Comparison of ENCODE assay signal across 1 cellular context in the genomic region with DNA sequence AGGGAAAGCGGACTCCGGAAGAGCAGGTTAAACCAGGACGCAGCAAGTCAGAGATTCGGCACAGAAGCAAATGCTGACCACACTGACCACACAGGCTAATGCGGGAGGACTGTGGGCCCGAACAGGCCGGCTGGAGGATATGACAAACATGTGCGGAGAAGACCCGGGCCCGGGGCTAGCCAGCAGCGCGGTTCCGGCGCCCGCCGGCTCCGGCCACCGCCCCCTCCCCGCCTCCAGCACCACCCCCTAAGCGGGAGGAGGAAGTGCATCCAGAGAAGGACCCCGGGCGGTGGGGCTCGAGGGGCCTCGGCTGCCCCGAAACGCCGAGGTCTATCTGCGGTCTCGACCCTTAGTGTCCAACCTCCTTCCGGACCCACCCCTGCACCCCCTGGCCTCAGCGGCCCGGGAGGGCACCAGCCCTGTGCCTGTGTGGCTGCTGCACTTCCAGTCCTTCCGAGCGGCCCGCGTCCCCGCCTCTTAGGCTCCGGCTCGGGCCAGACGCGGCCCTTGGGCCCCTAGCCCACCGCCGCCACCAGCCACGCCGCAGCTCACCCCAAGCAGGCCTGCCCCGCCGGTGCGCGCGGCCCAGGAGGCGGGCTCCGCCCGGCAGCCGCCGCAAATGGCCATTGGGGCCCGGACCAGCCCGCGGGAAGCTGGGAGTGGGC.
TF ChIP-seq lines count a peak whose summit lies in the region.

No MANE protein-coding gene starts in this region.

TF ChIP-seq in K562, 482 proteins besides CTCF, POLR2A, EP300 and RAD21 (continued from another document and continues in another):
- TF ChIP-seq ETV6 (IDR thresholded peaks at IDR 0.05; ENCODE audit: borderline replicate concordance in 1 of 2, low read depth in 2 of 2, low read length in 1 of 2) (no peak), ETV6 (CRISPR knock-in tag; IDR thresholded peaks at IDR 0.05; ENCODE audit: borderline replicate concordance) (no peak), CCNT2 (IDR thresholded peaks at IDR 0.05; ENCODE audit: borderline replicate concordance, extremely low read depth, insufficient read length, low read depth, low read length) (peak; percentile 79), ZBTB7A (IDR thresholded peaks at IDR 0.05; ENCODE audit: borderline replicate concordance, control insufficient read depth, low read depth, low read length) (peak; percentile 95), ELF1 (tag; IDR thresholded peaks at IDR 0.05) (peak; percentile 2; the same call in 1 of the 2 replicates), FOXM1 (IDR thresholded peaks at IDR 0.05; ENCODE audit: low read depth) (no peak), FOXM1 (CRISPR knock-in tag; IDR thresholded peaks at IDR 0.05; ENCODE audit: low read depth) (no peak), RAD51 (IDR thresholded peaks at IDR 0.05; ENCODE audit: borderline replicate concordance, low read depth) (no peak), SMARCE1 (IDR thresholded peaks at IDR 0.05) (no peak), LARP7 (IDR thresholded peaks at IDR 0.05) (no peak), CREB1 (IDR thresholded peaks at IDR 0.05) (no peak), CREB1 (CRISPR knock-in tag; IDR thresholded peaks at IDR 0.05) (no peak), ZNF384 (IDR thresholded peaks at IDR 0.05; ENCODE audit: low read depth, low read length) (no peak), NFYB (IDR thresholded peaks at IDR 0.05; ENCODE audit: extremely low read depth, insufficient read length) (no peak), TEAD1 (CRISPR knock-in tag; IDR thresholded peaks at IDR 0.05) (peak in 1 of 2 experiments; percentile 16; a peak in 1 of 4 replicates), HNRNPL (IDR thresholded peaks at IDR 0.05; ENCODE audit: low read depth, low read length) (peak; percentile 69; the same call in 1 of the 2 replicates), SRSF1 (IDR thresholded peaks at IDR 0.05; ENCODE audit: low read depth, low read length) (no peak), ZEB2 (IDR thresholded peaks at IDR 0.05) (no peak), ZNF408 (CRISPR knock-in tag; IDR thresholded peaks at IDR 0.05; ENCODE audit: low read depth) (no peak), SOX6 (IDR thresholded peaks at IDR 0.05) (no peak), ILK (tag; IDR thresholded peaks at IDR 0.05; ENCODE audit: borderline replicate concordance, low read depth) (no peak), LCOR (CRISPR knock-in tag; IDR thresholded peaks at IDR 0.05) (no peak), MAFK (IDR thresholded peaks at IDR 0.05; ENCODE audit: low read length) (no peak), ZNF57 (CRISPR knock-in tag; IDR thresholded peaks at IDR 0.05) (no peak), GTF2F1 (IDR thresholded peaks at IDR 0.05; ENCODE audit: low read depth, low read length) (0 out of 2 replicates have a peak, but pooled peaks have one; percentile 17), FOXK2 (conservative IDR thresholded peaks at IDR 0.05 in 1 of 2, IDR thresholded peaks at IDR 0.05 in 1 of 2; ENCODE audit: low read depth in 2 of 2) (0 out of 4 replicates have a peak, but pooled peaks have one; percentile 0 to 24), TEAD4 (IDR thresholded peaks at IDR 0.05; ENCODE audit: low read length) (no peak), TEAD4 (CRISPR knock-in tag; IDR thresholded peaks at IDR 0.05; ENCODE audit: borderline replicate concordance) (no peak), SUPT5H (IDR thresholded peaks at IDR 0.05) (peak; percentile 74), CAMTA2 (CRISPR knock-in tag; conservative IDR thresholded peaks at IDR 0.05) (no peak), FOXJ2 (tag; IDR thresholded peaks at IDR 0.05) (no peak), CXXC5 (CRISPR knock-in tag; IDR thresholded peaks at IDR 0.05) (peak; percentile 30), RBM22 (IDR thresholded peaks at IDR 0.05; ENCODE audit: low read depth, low read length, poor library complexity, severe bottlenecking) (peak; percentile 51), MCM3 (IDR thresholded peaks at IDR 0.05) (no peak), SPI1 (IDR thresholded peaks at IDR 0.05; ENCODE audit: borderline replicate concordance, low read depth, low read length) (peak; percentile 83), ELF2 (CRISPR knock-in tag; IDR thresholded peaks at IDR 0.05) (no peak), ATF1 (CRISPR knock-in tag; IDR thresholded peaks at IDR 0.05) (no peak), ATF1 (tag; IDR thresholded peaks at IDR 0.05) (0 out of 2 replicates have a peak, but pooled peaks have one; percentile 7), SIRT6 (IDR thresholded peaks at IDR 0.05; ENCODE audit: low read depth, low read length) (no peak), HOXB6 (CRISPR knock-in tag; IDR thresholded peaks at IDR 0.05; ENCODE audit: borderline replicate concordance) (no peak), TBP (optimal IDR thresholded peaks at IDR 0.05; ENCODE audit: low read depth, low read length) (peak; percentile 32), POLR2B (IDR thresholded peaks at IDR 0.05; ENCODE audit: low read depth, partially characterized antibody) (peak; percentile 57)
- TF ChIP-seq, protein P1, sequence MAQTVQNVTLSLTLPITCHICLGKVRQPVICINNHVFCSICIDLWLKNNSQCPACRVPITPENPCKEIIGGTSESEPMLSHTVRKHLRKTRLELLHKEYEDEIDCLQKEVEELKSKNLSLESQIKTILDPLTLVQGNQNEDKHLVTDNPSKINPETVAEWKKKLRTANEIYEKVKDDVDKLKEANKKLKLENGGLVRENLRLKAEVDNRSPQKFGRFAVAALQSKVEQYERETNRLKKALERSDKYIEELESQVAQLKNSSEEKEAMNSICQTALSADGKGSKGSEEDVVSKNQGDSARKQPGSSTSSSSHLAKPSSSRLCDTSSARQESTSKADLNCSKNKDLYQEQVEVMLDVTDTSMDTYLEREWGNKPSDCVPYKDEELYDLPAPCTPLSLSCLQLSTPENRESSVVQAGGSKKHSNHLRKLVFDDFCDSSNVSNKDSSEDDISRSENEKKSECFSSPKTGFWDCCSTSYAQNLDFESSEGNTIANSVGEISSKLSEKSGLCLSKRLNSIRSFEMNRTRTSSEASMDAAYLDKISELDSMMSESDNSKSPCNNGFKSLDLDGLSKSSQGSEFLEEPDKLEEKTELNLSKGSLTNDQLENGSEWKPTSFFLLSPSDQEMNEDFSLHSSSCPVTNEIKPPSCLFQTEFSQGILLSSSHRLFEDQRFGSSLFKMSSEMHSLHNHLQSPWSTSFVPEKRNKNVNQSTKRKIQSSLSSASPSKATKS (CRISPR knock-in tag; IDR thresholded peaks at IDR 0.05): no peak
- TF ChIP-seq, protein P2, sequence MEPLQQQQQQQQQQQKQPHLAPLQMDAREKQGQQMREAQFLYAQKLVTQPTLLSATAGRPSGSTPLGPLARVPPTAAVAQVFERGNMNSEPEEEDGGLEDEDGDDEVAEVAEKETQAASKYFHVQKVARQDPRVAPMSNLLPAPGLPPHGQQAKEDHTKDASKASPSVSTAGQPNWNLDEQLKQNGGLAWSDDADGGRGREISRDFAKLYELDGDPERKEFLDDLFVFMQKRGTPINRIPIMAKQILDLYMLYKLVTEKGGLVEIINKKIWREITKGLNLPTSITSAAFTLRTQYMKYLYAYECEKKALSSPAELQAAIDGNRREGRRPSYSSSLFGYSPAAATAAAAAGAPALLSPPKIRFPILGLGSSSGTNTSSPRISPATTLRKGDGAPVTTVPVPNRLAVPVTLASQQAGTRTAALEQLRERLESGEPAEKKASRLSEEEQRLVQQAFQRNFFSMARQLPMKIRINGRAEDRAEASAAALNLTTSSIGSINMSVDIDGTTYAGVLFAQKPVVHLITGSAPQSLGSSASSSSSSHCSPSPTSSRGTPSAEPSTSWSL (CRISPR knock-in tag; IDR thresholded peaks at IDR 0.05; ENCODE audit: borderline replicate concordance): no peak
- TF ChIP-seq, protein P3, sequence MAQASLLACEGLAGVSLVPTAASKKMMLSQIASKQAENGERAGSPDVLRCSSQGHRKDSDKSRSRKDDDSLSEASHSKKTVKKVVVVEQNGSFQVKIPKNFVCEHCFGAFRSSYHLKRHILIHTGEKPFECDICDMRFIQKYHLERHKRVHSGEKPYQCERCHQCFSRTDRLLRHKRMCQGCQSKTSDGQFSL (CRISPR knock-in tag; IDR thresholded peaks at IDR 0.05): no peak; the same call in none of the 2 replicates
- TF ChIP-seq, protein P3 (tag; IDR thresholded peaks at IDR 0.05): no peak; a peak in 1 of 4 replicates
- TF ChIP-seq, protein P4, sequence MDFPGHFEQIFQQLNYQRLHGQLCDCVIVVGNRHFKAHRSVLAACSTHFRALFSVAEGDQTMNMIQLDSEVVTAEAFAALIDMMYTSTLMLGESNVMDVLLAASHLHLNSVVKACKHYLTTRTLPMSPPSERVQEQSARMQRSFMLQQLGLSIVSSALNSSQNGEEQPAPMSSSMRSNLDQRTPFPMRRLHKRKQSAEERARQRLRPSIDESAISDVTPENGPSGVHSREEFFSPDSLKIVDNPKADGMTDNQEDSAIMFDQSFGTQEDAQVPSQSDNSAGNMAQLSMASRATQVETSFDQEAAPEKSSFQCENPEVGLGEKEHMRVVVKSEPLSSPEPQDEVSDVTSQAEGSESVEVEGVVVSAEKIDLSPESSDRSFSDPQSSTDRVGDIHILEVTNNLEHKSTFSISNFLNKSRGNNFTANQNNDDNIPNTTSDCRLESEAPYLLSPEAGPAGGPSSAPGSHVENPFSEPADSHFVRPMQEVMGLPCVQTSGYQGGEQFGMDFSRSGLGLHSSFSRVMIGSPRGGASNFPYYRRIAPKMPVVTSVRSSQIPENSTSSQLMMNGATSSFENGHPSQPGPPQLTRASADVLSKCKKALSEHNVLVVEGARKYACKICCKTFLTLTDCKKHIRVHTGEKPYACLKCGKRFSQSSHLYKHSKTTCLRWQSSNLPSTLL (IDR thresholded peaks at IDR 0.05): no peak
- TF ChIP-seq, protein P5, sequence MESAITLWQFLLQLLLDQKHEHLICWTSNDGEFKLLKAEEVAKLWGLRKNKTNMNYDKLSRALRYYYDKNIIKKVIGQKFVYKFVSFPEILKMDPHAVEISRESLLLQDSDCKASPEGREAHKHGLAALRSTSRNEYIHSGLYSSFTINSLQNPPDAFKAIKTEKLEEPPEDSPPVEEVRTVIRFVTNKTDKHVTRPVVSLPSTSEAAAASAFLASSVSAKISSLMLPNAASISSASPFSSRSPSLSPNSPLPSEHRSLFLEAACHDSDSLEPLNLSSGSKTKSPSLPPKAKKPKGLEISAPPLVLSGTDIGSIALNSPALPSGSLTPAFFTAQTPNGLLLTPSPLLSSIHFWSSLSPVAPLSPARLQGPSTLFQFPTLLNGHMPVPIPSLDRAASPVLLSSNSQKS (CRISPR knock-in tag; IDR thresholded peaks at IDR 0.05): no peak
- TF ChIP-seq, protein P6, sequence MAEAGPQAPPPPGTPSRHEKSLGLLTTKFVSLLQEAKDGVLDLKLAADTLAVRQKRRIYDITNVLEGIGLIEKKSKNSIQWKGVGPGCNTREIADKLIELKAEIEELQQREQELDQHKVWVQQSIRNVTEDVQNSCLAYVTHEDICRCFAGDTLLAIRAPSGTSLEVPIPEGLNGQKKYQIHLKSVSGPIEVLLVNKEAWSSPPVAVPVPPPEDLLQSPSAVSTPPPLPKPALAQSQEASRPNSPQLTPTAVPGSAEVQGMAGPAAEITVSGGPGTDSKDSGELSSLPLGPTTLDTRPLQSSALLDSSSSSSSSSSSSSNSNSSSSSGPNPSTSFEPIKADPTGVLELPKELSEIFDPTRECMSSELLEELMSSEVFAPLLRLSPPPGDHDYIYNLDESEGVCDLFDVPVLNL (CRISPR knock-in tag; IDR thresholded peaks at IDR 0.05; ENCODE audit: low read depth): no peak
- TF ChIP-seq, protein P7, sequence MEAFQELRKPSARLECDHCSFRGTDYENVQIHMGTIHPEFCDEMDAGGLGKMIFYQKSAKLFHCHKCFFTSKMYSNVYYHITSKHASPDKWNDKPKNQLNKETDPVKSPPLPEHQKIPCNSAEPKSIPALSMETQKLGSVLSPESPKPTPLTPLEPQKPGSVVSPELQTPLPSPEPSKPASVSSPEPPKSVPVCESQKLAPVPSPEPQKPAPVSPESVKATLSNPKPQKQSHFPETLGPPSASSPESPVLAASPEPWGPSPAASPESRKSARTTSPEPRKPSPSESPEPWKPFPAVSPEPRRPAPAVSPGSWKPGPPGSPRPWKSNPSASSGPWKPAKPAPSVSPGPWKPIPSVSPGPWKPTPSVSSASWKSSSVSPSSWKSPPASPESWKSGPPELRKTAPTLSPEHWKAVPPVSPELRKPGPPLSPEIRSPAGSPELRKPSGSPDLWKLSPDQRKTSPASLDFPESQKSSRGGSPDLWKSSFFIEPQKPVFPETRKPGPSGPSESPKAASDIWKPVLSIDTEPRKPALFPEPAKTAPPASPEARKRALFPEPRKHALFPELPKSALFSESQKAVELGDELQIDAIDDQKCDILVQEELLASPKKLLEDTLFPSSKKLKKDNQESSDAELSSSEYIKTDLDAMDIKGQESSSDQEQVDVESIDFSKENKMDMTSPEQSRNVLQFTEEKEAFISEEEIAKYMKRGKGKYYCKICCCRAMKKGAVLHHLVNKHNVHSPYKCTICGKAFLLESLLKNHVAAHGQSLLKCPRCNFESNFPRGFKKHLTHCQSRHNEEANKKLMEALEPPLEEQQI (IDR thresholded peaks at IDR 0.05): no peak
- TF ChIP-seq, protein P8, sequence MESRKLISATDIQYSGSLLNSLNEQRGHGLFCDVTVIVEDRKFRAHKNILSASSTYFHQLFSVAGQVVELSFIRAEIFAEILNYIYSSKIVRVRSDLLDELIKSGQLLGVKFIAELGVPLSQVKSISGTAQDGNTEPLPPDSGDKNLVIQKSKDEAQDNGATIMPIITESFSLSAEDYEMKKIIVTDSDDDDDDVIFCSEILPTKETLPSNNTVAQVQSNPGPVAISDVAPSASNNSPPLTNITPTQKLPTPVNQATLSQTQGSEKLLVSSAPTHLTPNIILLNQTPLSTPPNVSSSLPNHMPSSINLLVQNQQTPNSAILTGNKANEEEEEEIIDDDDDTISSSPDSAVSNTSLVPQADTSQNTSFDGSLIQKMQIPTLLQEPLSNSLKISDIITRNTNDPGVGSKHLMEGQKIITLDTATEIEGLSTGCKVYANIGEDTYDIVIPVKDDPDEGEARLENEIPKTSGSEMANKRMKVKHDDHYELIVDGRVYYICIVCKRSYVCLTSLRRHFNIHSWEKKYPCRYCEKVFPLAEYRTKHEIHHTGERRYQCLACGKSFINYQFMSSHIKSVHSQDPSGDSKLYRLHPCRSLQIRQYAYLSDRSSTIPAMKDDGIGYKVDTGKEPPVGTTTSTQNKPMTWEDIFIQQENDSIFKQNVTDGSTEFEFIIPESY (CRISPR knock-in tag; IDR thresholded peaks at IDR 0.05): no peak
